In the genomic region with DNA sequence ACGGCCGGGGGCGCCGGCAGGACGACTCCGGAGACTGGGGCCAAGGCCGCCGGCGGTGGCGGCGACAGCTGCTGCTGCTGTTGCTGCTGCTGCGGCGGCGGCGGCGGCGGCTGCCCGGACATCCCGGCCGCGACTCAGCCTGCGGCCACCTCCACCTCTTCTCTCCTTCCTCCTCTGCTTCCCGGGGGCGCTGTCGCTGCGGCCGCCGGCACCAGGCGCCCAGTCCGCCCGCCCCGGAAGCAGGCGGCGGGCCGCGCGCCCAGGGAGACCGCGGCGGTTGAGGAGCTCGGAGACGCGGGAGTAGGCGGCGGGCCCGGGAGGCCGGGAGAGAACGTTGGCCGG, we compare ENCODE assay signal across 8 cellular contexts. TPM values are rescaled to one million over a fixed set of nuclear protein-coding genes. Genes with fewer than 3 reads are reported as not detected.
A peak's percentile ranks its signal among the peaks of the same experiment; 100 is the strongest.
DNase-seq lines count a peak whose midpoint lies in the region; ATAC-seq and TF ChIP-seq lines count a peak whose summit lies in the region.

No MANE protein-coding gene starts in this region.

- H3K4me3 Mint-ChIP-seq in CD8-positive, alpha-beta T cell, result peak overlapping the region; percentile 56
- peak overlapping the region; percentile 82 for H3K4me3 Mint-ChIP-seq in endodermal cell

- H3K9ac ChIP-seq in endodermal cell (ENCODE audit: extremely low read depth, low read length, poor library complexity, severe bottlenecking) (no peak overlapping the region), neuronal stem cell (ENCODE audit: low read depth, low read length, poor library complexity) (peak overlapping the region; percentile 80)

- H3K4me1 Mint-ChIP-seq in CD8-positive, alpha-beta T cell (ENCODE audit: low read depth), result peaks cover 43% of the 10 kb centered on the region
- H3K4me1 Mint-ChIP-seq in endodermal cell, result peaks cover 32% of the 10 kb centered on the region

- H3K4me3 ChIP-seq in CD8-positive, alpha-beta T cell (ENCODE audit: low read depth, low read length), result peak overlapping the region; percentile 33
- H3K4me3 ChIP-seq in endodermal cell (ENCODE audit: low read length), result no peak overlapping the region
- H3K4me3 ChIP-seq in neuronal stem cell (ENCODE audit: low read length in 2 of 2), result peak overlapping the region; percentile 91 to 97

- CTCF ChIA-PET in CD8-positive, alpha-beta T cell (lab: Charles Lee), result interaction anchor here (0.6 to 4.3 kb wide), 7 partner anchors 16 to 137 kb away, joined by 3 to 32 read pairs (median 4); partner anchors contain the start of genes NOL7 and SIRT5

- POLR2A ChIA-PET in CD8-positive, alpha-beta T cell (lab: Charles Lee), result interaction anchor here (1.0 to 5.6 kb wide), 9 partner anchors 13 to 377 kb away, joined by 3 to 59 read pairs (median 6); partner anchors contain the start of genes NOL7 and SIRT5

- peak overlapping the region; percentile 41 for H3K27ac ChIP-seq in CD8-positive, alpha-beta T cell (ENCODE audit: low read depth, low read length)
- H3K27ac ChIP-seq in endodermal cell (ENCODE audit: low read depth, low read length), result peak overlapping the region; percentile 84
- H3K27ac ChIP-seq in neuronal stem cell (replicated peaks; ENCODE audit: low read length), result peak overlapping the region; percentile 96

- peak overlapping the region; percentile 95 for H3K18ac ChIP-seq in neuronal stem cell (ENCODE audit: low read length)

- H2AFZ ChIP-seq in neuronal stem cell (ENCODE audit: low read length), result peak overlapping the region; percentile 82

- peak overlapping the region; percentile 59 for H2AK5ac ChIP-seq in neuronal stem cell (ENCODE audit: low read depth, low read length)

- H4K91ac ChIP-seq in neuronal stem cell (ENCODE audit: low read depth, low read length, poor library complexity), result no peak overlapping the region

- peak overlapping the region; percentile 33 for H2BK15ac ChIP-seq in neuronal stem cell (ENCODE audit: low read length)

- no peak overlapping the region for H4K8ac ChIP-seq in neuronal stem cell (ENCODE audit: low read depth, low read length)

- WGBS in endodermal cell (ENCODE audit: insufficient coverage in 1 of 2, insufficient read length in 1 of 2), 2 experiments, result 0% methylated on average over 9 to 49 of the region's 49 CpGs
- no CpG with 5 or more reads among the region's 49 CpGs for WGBS in neuronal stem cell (ENCODE audit: extremely low coverage in 2 of 2, insufficient read length in 2 of 2, insufficient replicate concordance in 1 of 2), 2 donors

- H3K4me2 ChIP-seq in neuronal stem cell (ENCODE audit: insufficient read depth, low read length, poor library complexity, severe bottlenecking), result peak overlapping the region; percentile 24

- peak overlapping the region; percentile 96 for H2BK5ac ChIP-seq in neuronal stem cell (ENCODE audit: low read length)

- H3K4me1 ChIP-seq in CD8-positive, alpha-beta T cell (ENCODE audit: insufficient read depth, low read length), result peaks cover 22% of the 10 kb centered on the region
- H3K4me1 ChIP-seq in endodermal cell (ENCODE audit: control insufficient read depth, insufficient read depth, low read length), result no peaks in the 10 kb centered on the region
- H3K4me1 ChIP-seq in neuronal stem cell (ENCODE audit: control insufficient read depth in 2 of 2, insufficient read depth in 1 of 2, low read depth in 1 of 2, low read length in 2 of 2), result peaks cover 2 to 11% of the 10 kb centered on the region in 2 donors

- no peaks in the 10 kb centered on the region for H3K36me3 ChIP-seq in CD8-positive, alpha-beta T cell (ENCODE audit: insufficient read depth, low read length)
- peaks cover 7% of the 10 kb centered on the region for H3K36me3 ChIP-seq in endodermal cell (ENCODE audit: control insufficient read depth, insufficient read depth, low read length)
- H3K36me3 ChIP-seq in neuronal stem cell (replicated peaks in 1 of 2; ENCODE audit: control insufficient read depth in 2 of 2, insufficient read depth in 2 of 2, low read length in 2 of 2), result peaks cover under 1 to 2% of the 10 kb centered on the region in 2 donors

- H3K4ac ChIP-seq in neuronal stem cell (ENCODE audit: low read length), result no peak overlapping the region

- H2BK12ac ChIP-seq in neuronal stem cell (ENCODE audit: low read length), result no peak overlapping the region

- intact Hi-C loops in CD8-positive, alpha-beta T cell (cut with DNase I, micrococcal nuclease), result loop anchor here (2.0 to 10.0 kb wide), 6 partner anchors 17 to 1533 kb away; partner anchors contain the start of genes TBC1D7 (in 2 of the 2), CD83 (in 1 of the 2), JARID2 (in 1 of the 2) and MCUR1 (in 1 of the 2)

- H3K36me3 Mint-ChIP-seq in CD8-positive, alpha-beta T cell, result peaks cover 13% of the 10 kb centered on the region
- H3K36me3 Mint-ChIP-seq in endodermal cell (ENCODE audit: low read depth), result peaks cover 1% of the 10 kb centered on the region

- no peaks in the 10 kb centered on the region for H3K9me3 ChIP-seq in CD8-positive, alpha-beta T cell (ENCODE audit: low read length)
- peaks cover 6% of the 10 kb centered on the region for H3K9me3 ChIP-seq in endodermal cell (ENCODE audit: control insufficient read depth, low read length)
- peaks cover 0 to 12% of the 10 kb centered on the region in 2 donors for H3K9me3 ChIP-seq in neuronal stem cell (replicated peaks in 1 of 2; ENCODE audit: control insufficient read depth in 2 of 2, insufficient read depth in 1 of 2, low read depth in 1 of 2, low read length in 2 of 2)

- no peak for TF ChIP-seq CTCF in CD8-positive, alpha-beta T cell (IDR thresholded peaks at IDR 0.05)
- TF ChIP-seq CTCF in endodermal cell (conservative IDR thresholded peaks at IDR 0.05), result peak; percentile 44

- peak overlapping the region; percentile 32 for H3K14ac ChIP-seq in neuronal stem cell (ENCODE audit: low read length)

- DNase-seq in CD8-positive, alpha-beta T cell, result peak in 4 of 7 experiments; percentile 58 to 70 (median 66)
- peak; percentile 76 for DNase-seq in SW480 (ENCODE audit: low spot score)
- DNase-seq in endodermal cell, result no peak
- no peak for DNase-seq in neuronal stem cell (ENCODE audit: low spot score)
- DNase-seq in NCI-H2081 treated with DMSO at 0.1 percent for 48 hours (lab: John Stamatoyannopoulos, UW), result no peak
- DNase-seq in activated CD8-positive, alpha-beta memory T cell treated with anti-CD3 and anti-CD28 coated beads, Interleukin-2, amount 50 U/mL, for 4 hours, result no peak

- H3K27ac Mint-ChIP-seq in CD8-positive, alpha-beta T cell, result peak overlapping the region; percentile 69
- no peak overlapping the region for H3K27ac Mint-ChIP-seq in endodermal cell

- ATAC-seq in CD8-positive, alpha-beta T cell, result peak; percentile 39
- ATAC-seq in GM19351 (IDR thresholded peaks at IDR 0.05; ENCODE audit: unreplicated experiment), result peak; percentile 41
- ATAC-seq in HG03378 (IDR thresholded peaks at IDR 0.05; ENCODE audit: unreplicated experiment), result peak; percentile 30

- no peaks in the 10 kb centered on the region for H3K27me3 ChIP-seq in CD8-positive, alpha-beta T cell (ENCODE audit: insufficient read depth, low read length)
- H3K27me3 ChIP-seq in endodermal cell (ENCODE audit: control insufficient read depth, insufficient read depth, low read length, poor library complexity, severe bottlenecking), result no peaks in the 10 kb centered on the region
- no peaks in the 10 kb centered on the region for H3K27me3 ChIP-seq in neuronal stem cell (ENCODE audit: control insufficient read depth in 3 of 3, insufficient read depth in 3 of 3, low read depth in 1 of 3, low read length in 3 of 3)

- H3K79me1 ChIP-seq in neuronal stem cell (ENCODE audit: low read depth, low read length), result peaks cover 4% of the 10 kb centered on the region

- H3K27me3 Mint-ChIP-seq in CD8-positive, alpha-beta T cell (ENCODE audit: low read depth), result no peaks in the 10 kb centered on the region
- no peaks in the 10 kb centered on the region for H3K27me3 Mint-ChIP-seq in endodermal cell (ENCODE audit: insufficient read depth)

- peak overlapping the region; percentile 92 for H3K23ac ChIP-seq in neuronal stem cell (ENCODE audit: low read depth, low read length, poor library complexity)

- no peaks in the 10 kb centered on the region for H3K9me3 Mint-ChIP-seq in CD8-positive, alpha-beta T cell
- peaks cover 9% of the 10 kb centered on the region for H3K9me3 Mint-ChIP-seq in endodermal cell

- H2BK120ac ChIP-seq in neuronal stem cell (ENCODE audit: low read depth, low read length), result no peak overlapping the region

RNA-seq across cellular contexts. Expression of gene RANBP9, which starts 0.3 kb away (rescaled TPM):
- total RNA-seq in CD8-positive, alpha-beta T cell, result 10 to 100 TPM; 79.1 to 81.9 TPM
- 10 to 100 TPM; 43.7 to 45.4 TPM for total RNA-seq in endodermal cell
- 39.4 TPM for polyA plus RNA-seq in endodermal cell (2013, experiment 1 of 2)
- polyA plus RNA-seq in endodermal cell (2013, experiment 2 of 2), result 39.3 TPM
- polyA plus RNA-seq in neuronal stem cell (2013, experiment 1 of 2), result 34.4 TPM
- 35.1 TPM for polyA plus RNA-seq in neuronal stem cell (2013, experiment 2 of 2)

Comparison
In these comparisons a context has a peak if more than half of its experiments do, and no peak if none do; other contexts are left out.
1. DNase-seq: peak in CD8-positive, alpha-beta T cell (4 of 7) and SW480 (single experiment); none in endodermal cell (single experiment), neuronal stem cell (single experiment), NCI-H2081 treated with DMSO at 0.1 percent for 48 hours (single experiment) and activated CD8-positive, alpha-beta memory T cell treated with anti-CD3 and anti-CD28 coated beads, Interleukin-2, amount 50 U/mL, for 4 hours (single experiment).
2. H3K27ac ChIP-seq: peak in every context shown above with its lines; median percentile 96 in neuronal stem cell; 84 in endodermal cell; 41 in CD8-positive, alpha-beta T cell.
3. Peak in every context shown above with its lines, with median percentiles within 50 percentile points of each other: ATAC-seq.